ENCODE assay signal across 15 cellular contexts in the genomic region with DNA sequence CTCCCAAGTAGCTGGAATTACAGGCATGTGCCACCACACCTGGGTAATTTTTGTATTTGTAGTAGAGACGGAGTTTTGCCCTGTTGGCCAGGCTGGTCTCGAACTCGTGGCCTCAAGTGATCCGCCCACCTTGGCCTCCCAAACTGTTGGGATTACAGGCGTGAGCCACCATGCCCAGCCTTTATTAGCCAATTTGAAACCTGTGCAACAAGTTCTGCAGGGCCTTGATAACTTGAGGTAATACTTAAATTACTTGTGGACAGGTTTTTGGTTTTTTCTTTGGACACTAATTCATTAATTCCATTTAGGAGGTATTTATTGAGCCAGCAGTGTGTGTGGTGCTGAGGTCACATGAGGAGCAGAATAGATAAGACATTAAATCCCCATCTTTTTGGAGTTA. TPM values are rescaled to one million over a fixed set of nuclear protein-coding genes. Genes with fewer than 3 reads are reported as not detected.
A peak's percentile ranks its signal among the peaks of the same experiment; 100 is the strongest.
DNase-seq lines count a peak whose midpoint lies in the region; ATAC-seq and TF ChIP-seq lines count a peak whose summit lies in the region.
"Had no signal": no experiment of that assay in that cellular context is flagged by ENCODE, and none has a peak within 500 bp of the region (broad histone marks: within the 10 kb centered on the region; RNA-seq: fewer than 3 reads in every experiment).

No MANE protein-coding gene starts in this region.

- H3K4me1 ChIP-seq in Caco-2 (peaks cover 48% of the 10 kb centered on the region), PC-9 (replicated peaks; ENCODE audit: insufficient read depth) (peaks cover 76% of the 10 kb centered on the region), endodermal cell (ENCODE audit: control insufficient read depth, insufficient read depth, low read length) (peaks cover 29% of the 10 kb centered on the region), psoas muscle (peaks cover 54% of the 10 kb centered on the region)

- H4K20me1 ChIP-seq in PC-9 (ENCODE audit: insufficient read depth), result no peaks in the 10 kb centered on the region

- H3K4me1 Mint-ChIP-seq in Caco-2 (ENCODE audit: low read depth, unreplicated experiment), result peaks cover 51% of the 10 kb centered on the region
- peaks cover 39% of the 10 kb centered on the region for H3K4me1 Mint-ChIP-seq in endodermal cell

- H3K4me3 ChIP-seq in Caco-2 (ENCODE audit: low read depth, low read length) (no peak overlapping the region), PC-9 (no peak overlapping the region), endodermal cell (ENCODE audit: low read length) (no peak overlapping the region), psoas muscle (no peak overlapping the region)

- H3K36me3 ChIP-seq in Caco-2 (ENCODE audit: control insufficient read depth, insufficient read depth, low read length) (no peaks in the 10 kb centered on the region; the same call in none of the 2 replicates), PC-9 (ENCODE audit: low read depth) (peaks cover 7% of the 10 kb centered on the region; the same call in 1 of the 2 replicates), endodermal cell (ENCODE audit: control insufficient read depth, insufficient read depth, low read length) (no peaks in the 10 kb centered on the region), psoas muscle (ENCODE audit: insufficient read depth in 1 of 2, low read depth in 1 of 2) (no peaks in the 10 kb centered on the region)

- intact Hi-C loops in Caco-2 (cut with micrococcal nuclease; ENCODE audit: unreplicated experiment), result no loop called here
- intact Hi-C loops in PC-9 (cut with micrococcal nuclease; ENCODE audit: unreplicated experiment), result loop anchor here (5.0 kb wide), 1 partner anchor 113 kb away; the partner anchor contains the start of gene SLC1A5
- intact Hi-C loops in psoas muscle (cut with DNase I), result loop anchor here (5.0 kb wide), 2 partner anchors 33 to 38 kb away; partner anchors contain the start of gene ARHGAP35 (in 1 of the 2)

- 72 to 94% methylated on average over 5 of the region's 5 CpGs for whole genome bisulfite sequencing in endodermal cell (ENCODE audit: insufficient coverage in 1 of 2, insufficient read length in 1 of 2), 2 experiments
- 97 to 98% (median 97%) methylated on average over 5 of the region's 5 CpGs for WGBS in psoas muscle, 3 donors

- no peaks in the 10 kb centered on the region for H3K9me3 ChIP-seq in Caco-2
- H3K9me3 ChIP-seq in PC-9 (ENCODE audit: insufficient read depth, low read depth), result no peaks in the 10 kb centered on the region
- no peaks in the 10 kb centered on the region for H3K9me3 ChIP-seq in endodermal cell (ENCODE audit: control insufficient read depth, low read length)
- no peaks in the 10 kb centered on the region for H3K9me3 ChIP-seq in psoas muscle

- CTCF ChIA-PET in Caco-2 (lab: Charles Lee), result no interaction called here
- CTCF ChIA-PET in PC-9 (lab: Charles Lee), result interaction anchor here (0.5 kb wide), 1 partner anchor 44 kb away, joined by 3 read pairs; no protein-coding TSS in a partner anchor

- peak overlapping the region; percentile 95 for H3K27ac ChIP-seq in PC-9
- H3K27ac ChIP-seq in endodermal cell (ENCODE audit: low read depth, low read length), result no peak overlapping the region
- no peak overlapping the region for H3K27ac ChIP-seq in psoas muscle

- BruUV-seq in Caco-2 (replicated peaks; lab: Mats Ljungman, UMichigan) (no TSS peak), PC-9 (replicated peaks; lab: Mats Ljungman, UMichigan) (no TSS peak)

- no peaks in the 10 kb centered on the region for H3K27me3 Mint-ChIP-seq in Caco-2 (ENCODE audit: insufficient read depth, unreplicated experiment)
- no peaks in the 10 kb centered on the region for H3K27me3 Mint-ChIP-seq in endodermal cell (ENCODE audit: insufficient read depth)
- H3K27me3 Mint-ChIP-seq: B cell; CD4-positive, alpha-beta T cell had no signal

- no peak overlapping the region for H3K9ac ChIP-seq in endodermal cell (ENCODE audit: extremely low read depth, low read length, poor library complexity, severe bottlenecking)

- H3F3A ChIP-seq in PC-9 (ENCODE audit: insufficient read depth, low read depth), result peaks cover 77% of the 10 kb centered on the region

- H3K27ac Mint-ChIP-seq in Caco-2 (ENCODE audit: unreplicated experiment) (peak overlapping the region; percentile 29), endodermal cell (no peak overlapping the region)
- H3K27ac Mint-ChIP-seq: B cell; CD4-positive, alpha-beta T cell had no signal

- DNase-seq in Caco-2 (no peak), PC-9 (peak in 1 of 2 experiments; percentile 63), endodermal cell (peak; percentile 16), left lobe of liver (ENCODE audit: low spot score) (peak; percentile 35), psoas muscle (no peak), D341Med (ENCODE audit: low spot score) (no peak), iPS-NIHi11 (ENCODE audit: low spot score) (no peak)
- DNase-seq: C1 segment of cervical spinal cord; CD4-positive, alpha-beta T cell; DND-41; GDM1; HCEC 1CT; IMR-90 had no signal

- no peak for TF ChIP-seq CTCF in Caco-2 (IDR thresholded peaks at IDR 0.05; ENCODE audit: insufficient read depth in 1 of 2, low read depth in 1 of 2, low read length in 1 of 2, severe bottlenecking in 1 of 2, unreplicated experiment in 1 of 2)
- TF ChIP-seq CTCF in PC-9 (conservative IDR thresholded peaks at IDR 0.05), result no peak
- TF ChIP-seq CTCF in endodermal cell (conservative IDR thresholded peaks at IDR 0.05), result no peak
- TF ChIP-seq CTCF in psoas muscle (IDR thresholded peaks at IDR 0.05), result no peak

- POLR2A ChIA-PET in Caco-2 (lab: Charles Lee), result no interaction called here
- POLR2A ChIA-PET in PC-9 (lab: Charles Lee; ENCODE audit: unreplicated experiment), result no interaction called here

- H3K4me3 Mint-ChIP-seq in Caco-2 (ENCODE audit: unreplicated experiment) (no peak overlapping the region), endodermal cell (no peak overlapping the region)
- H3K4me3 Mint-ChIP-seq: B cell; CD4-positive, alpha-beta T cell had no signal

- H2AFZ ChIP-seq in PC-9, result no peak overlapping the region

- H3K9me3 Mint-ChIP-seq in Caco-2 (ENCODE audit: unreplicated experiment) (no peaks in the 10 kb centered on the region), endodermal cell (no peaks in the 10 kb centered on the region)
- H3K9me3 Mint-ChIP-seq: CD4-positive, alpha-beta T cell had no signal

- H3K4me2 ChIP-seq in PC-9, result peak overlapping the region; percentile 76

- H3K79me2 ChIP-seq in PC-9 (ENCODE audit: low read depth), result peaks cover 91% of the 10 kb centered on the region

- H3K36me3 Mint-ChIP-seq in Caco-2 (ENCODE audit: insufficient read depth, unreplicated experiment), result peaks cover 9% of the 10 kb centered on the region
- H3K36me3 Mint-ChIP-seq in endodermal cell (ENCODE audit: low read depth), result peaks cover 1% of the 10 kb centered on the region

- no peaks in the 10 kb centered on the region for H3K9me2 ChIP-seq in PC-9 (ENCODE audit: insufficient read depth)

- ATAC-seq in left lobe of liver, result no peak
- no peak for ATAC-seq in psoas muscle
- ATAC-seq in HG03280 (IDR thresholded peaks at IDR 0.05; ENCODE audit: unreplicated experiment), result no peak

- no peaks in the 10 kb centered on the region for H3K27me3 ChIP-seq in Caco-2 (replicated peaks; ENCODE audit: control insufficient read depth, insufficient read depth, low read length)
- H3K27me3 ChIP-seq in PC-9 (ENCODE audit: insufficient read depth, low read depth), result no peaks in the 10 kb centered on the region
- no peaks in the 10 kb centered on the region for H3K27me3 ChIP-seq in endodermal cell (ENCODE audit: control insufficient read depth, insufficient read depth, low read length, poor library complexity, severe bottlenecking)
- H3K27me3 ChIP-seq in psoas muscle (ENCODE audit: insufficient read depth in 3 of 3, low read length in 2 of 3), result no peaks in the 10 kb centered on the region

RNA-seq across cellular contexts. Expression of gene ARHGAP35, which starts 39.5 kb away (rescaled TPM):
- total RNA-seq in Caco-2 (2022) (81.7 and 85.9 TPM in 2 replicates), PC-9 (2021) (87.8 and 104 TPM in 2 replicates), endodermal cell (10 to 100 TPM; 41.4 to 41.6 TPM), left lobe of liver (56.9 TPM), psoas muscle (10 to 100 TPM; 26.0 to 44.9 (median 32.2) TPM)
- polyA plus RNA-seq in endodermal cell (2013, experiment 1 of 2), result 42.6 TPM
- 40.6 TPM for polyA plus RNA-seq in endodermal cell (2013, experiment 2 of 2)
- 10 to 100 TPM in 2 of 3 donors, 1 to 10 TPM in 1; 10.0 to 50.6 (median 15.5) TPM for polyA plus RNA-seq in psoas muscle

RNA-seq across cellular contexts. Expression of gene AP2S1, which starts 49.7 kb away (rescaled TPM):
- total RNA-seq in Caco-2 (2022) (211 and 234 TPM in 2 replicates), PC-9 (2021) (332 and 411 TPM in 2 replicates), endodermal cell (100 to 1,000 TPM; 162 to 214 TPM), left lobe of liver (89.1 TPM), psoas muscle (10 to 100 TPM; 72.5 to 87.4 (median 85.9) TPM)
- 187 TPM for polyA plus RNA-seq in endodermal cell (2013, experiment 1 of 2)
- 181 TPM for polyA plus RNA-seq in endodermal cell (2013, experiment 2 of 2)
- 100 to 1,000 TPM in 1 of 3 donors, 10 to 100 TPM in 2; 63.0 to 121 (median 97.2) TPM for polyA plus RNA-seq in psoas muscle

Comparison
In these comparisons a context has a peak if more than half of its experiments do, and no peak if none do; other contexts are left out.
1. DNase-seq: peak in endodermal cell (single experiment) and left lobe of liver (single experiment); none in Caco-2 (0 of 2), psoas muscle (0 of 2), D341Med (single experiment) and iPS-NIHi11 (single experiment).